In the genomic region with DNA sequence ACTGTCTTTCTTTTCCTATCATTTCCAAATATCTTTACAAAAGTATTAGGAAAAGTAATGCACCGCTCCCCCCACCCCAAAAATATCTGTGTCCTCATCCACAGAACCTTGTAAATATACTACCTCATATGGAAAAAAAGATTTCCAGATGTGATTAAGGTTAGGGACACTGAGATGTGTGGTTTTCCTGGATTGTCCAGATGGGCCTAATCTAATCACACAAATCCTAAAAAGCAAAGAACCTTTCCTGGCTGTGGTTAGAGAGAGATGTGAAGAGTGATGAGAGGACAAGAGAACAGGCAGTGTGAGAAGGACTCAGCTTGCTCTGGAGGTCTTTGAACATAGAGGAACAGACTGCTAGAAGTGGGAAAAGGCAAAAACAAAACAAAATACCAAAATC, we compare ENCODE assay signal across 35 cellular contexts.
"Had no signal": no experiment of that assay in that cellular context is flagged by ENCODE, and none has a peak within 500 bp of the region (broad histone marks: within the 10 kb centered on the region; RNA-seq: fewer than 3 reads in every experiment).

No MANE protein-coding gene starts in this region.

- H3K9me3 ChIP-seq: adrenal gland, body of pancreas, esophagus squamous epithelium had no signal

- H3K4me1 Mint-ChIP-seq: activated CD4-positive, alpha-beta T cell treated with anti-CD3 and anti-CD28 coated beads for 36 hours; activated CD4-positive, alpha-beta T cell treated with anti-CD3 and anti-CD28 coated beads, Interleukin-2, amount 10 ng/mL, durations not matched to agents 24 days and 14 days; activated CD8-positive, alpha-beta memory T cell treated with anti-CD3 and anti-CD28 coated beads, Interleukin-2, amount 10 ng/mL, durations not matched to agents 7 days and 5 days; activated naive CD4-positive, alpha-beta T cell treated with anti-CD3 and anti-CD28 coated beads, Interleukin-2, amount 50 U/mL, for 24 hours; activated naive CD8-positive, alpha-beta T cell treated with anti-CD3 and anti-CD28 coated beads for 36 hours; activated naive CD8-positive, alpha-beta T cell treated with anti-CD3 and anti-CD28 coated beads, Interleukin-2, amount 50 U/mL, for 24 hours; T-helper 17 cell had no signal

- H3K27me3 ChIP-seq: adrenal gland, body of pancreas, esophagus squamous epithelium, gastroesophageal sphincter had no signal

- H3K4me3 ChIP-seq: adrenal gland, body of pancreas, esophagus squamous epithelium, gastroesophageal sphincter had no signal

- H3K36me3 Mint-ChIP-seq: activated CD4-positive, alpha-beta memory T cell treated with anti-CD3 and anti-CD28 coated beads for 36 hours; activated CD8-positive, alpha-beta memory T cell treated with anti-CD3 and anti-CD28 coated beads, Interleukin-2, amount 10 ng/mL, durations not matched to agents 7 days and 5 days; activated naive CD4-positive, alpha-beta T cell treated with anti-CD3 and anti-CD28 coated beads, Interleukin-2, amount 50 U/mL, for 24 hours; activated naive CD8-positive, alpha-beta T cell treated with anti-CD3 and anti-CD28 coated beads for 36 hours had no signal

- H3K27ac ChIP-seq: adrenal gland, body of pancreas, epithelial cell of prostate, esophagus squamous epithelium, gastroesophageal sphincter had no signal

- ATAC-seq: activated CD4-positive, alpha-beta T cell treated with anti-CD3 and anti-CD28 coated beads for 36 hours; activated CD8-positive, alpha-beta memory T cell treated with anti-CD3 and anti-CD28 coated beads, Interleukin-2, amount 10 ng/mL, durations not matched to agents 7 days and 5 days; activated CD8-positive, alpha-beta T cell treated with anti-CD3 and anti-CD28 coated beads, Interleukin-2, amount 10 ng/mL, durations not matched to agents 7 days and 5 days; activated naive CD8-positive, alpha-beta T cell treated with anti-CD3 and anti-CD28 coated beads, Interleukin-2, amount 50 U/mL, for 24 hours; body of pancreas; effector memory CD8-positive, alpha-beta T cell; gastroesophageal sphincter; T-helper 17 cell had no signal

- DNase-seq: activated CD4-positive, alpha-beta memory T cell treated with anti-CD3 and anti-CD28 coated beads for 36 hours; activated CD4-positive, alpha-beta T cell treated with anti-CD3 and anti-CD28 coated beads for 36 hours; activated CD4-positive, alpha-beta T cell treated with anti-CD3 and anti-CD28 coated beads, Interleukin-2, amount 10 ng/mL, durations not matched to agents 24 days and 14 days; activated CD4-positive, CD25-positive, alpha-beta regulatory T cell; activated CD4-positive, CD25-positive, alpha-beta regulatory T cell treated with anti-CD3 and anti-CD28 coated beads, Interleukin-2, amount 50 U/mL, for 72 hours; activated CD8-positive, alpha-beta memory T cell treated with anti-CD3 and anti-CD28 coated beads, Interleukin-2, amount 10 ng/mL, durations not matched to agents 7 days and 5 days; activated CD8-positive, alpha-beta memory T cell treated with anti-CD3 and anti-CD28 coated beads, Interleukin-2, amount 50 U/mL, for 4 hours; activated CD8-positive, alpha-beta T cell treated with anti-CD3 and anti-CD28 coated beads, Interleukin-2, amount 10 ng/mL, durations not matched to agents 7 days and 5 days; activated effector memory CD4-positive, alpha-beta T cell treated with anti-CD3 and anti-CD28 coated beads, Interleukin-2, amount 50 U/mL, for 16 hours; activated naive CD4-positive, alpha-beta T cell treated with anti-CD3 and anti-CD28 coated beads for 36 hours; activated naive CD8-positive, alpha-beta T cell treated with anti-CD3 and anti-CD28 coated beads for 36 hours; activated naive CD8-positive, alpha-beta T cell treated with anti-CD3 and anti-CD28 coated beads, Interleukin-2, amount 50 U/mL, for 24 hours; activated T-cell treated with anti-CD3 and anti-CD28 coated beads, Interleukin-2, amount 50 U/mL, for 1 hour; activated T-cell treated with anti-CD3 and anti-CD28 coated beads, Interleukin-2, amount 50 U/mL, for 48 hours; adrenal gland; amygdala; aorta; body of pancreas; caudate nucleus; cortex of kidney; dermis blood vessel endothelial cell; effector CD4-positive, alpha-beta T cell; effector memory CD8-positive, alpha-beta T cell; esophagus squamous epithelium; foreskin melanocyte; T-helper 1 cell; T-helper 17 cell; T1000 had no signal

- FAIRE-seq: colon had no signal

- H3K36me3 ChIP-seq: adrenal gland, esophagus squamous epithelium, gastroesophageal sphincter had no signal

- H3K27ac Mint-ChIP-seq: activated CD4-positive, alpha-beta memory T cell treated with anti-CD3 and anti-CD28 coated beads for 36 hours; activated CD4-positive, alpha-beta T cell treated with anti-CD3 and anti-CD28 coated beads for 36 hours; activated CD4-positive, alpha-beta T cell treated with anti-CD3 and anti-CD28 coated beads, Interleukin-2, amount 10 ng/mL, durations not matched to agents 24 days and 14 days; activated CD8-positive, alpha-beta memory T cell treated with anti-CD3 and anti-CD28 coated beads, Interleukin-2, amount 10 ng/mL, durations not matched to agents 7 days and 5 days; activated CD8-positive, alpha-beta T cell treated with anti-CD3 and anti-CD28 coated beads, Interleukin-2, amount 10 ng/mL, durations not matched to agents 7 days and 5 days; activated naive CD4-positive, alpha-beta T cell treated with anti-CD3 and anti-CD28 coated beads for 36 hours; activated naive CD4-positive, alpha-beta T cell treated with anti-CD3 and anti-CD28 coated beads, Interleukin-2, amount 50 U/mL, for 24 hours; activated naive CD8-positive, alpha-beta T cell treated with anti-CD3 and anti-CD28 coated beads for 36 hours; activated naive CD8-positive, alpha-beta T cell treated with anti-CD3 and anti-CD28 coated beads, Interleukin-2, amount 50 U/mL, for 24 hours; activated T-helper 1 cell treated with anti-CD3 and anti-CD28 coated beads, Interleukin-12 subunit alpha, Interleukin-12 subunit beta, Interleukin-2, Interleukin-4 antibody, amounts not matched to agents 30 ng/mL and 10 ng/mL and 1 ng/mL, durations not matched to agents 14 hours and 24 hours and 36 hours; activated T-helper 2 cell treated with anti-CD3 and anti-CD28 coated beads, Interferon-gamma antibody, Interleukin-2, Interleukin-4, amounts not matched to agents 10 μg/mL and 5 μg/mL and 100 μg/mL, durations not matched to agents 14 hours and 24 hours and 36 hours; effector memory CD8-positive, alpha-beta T cell; T-helper 17 cell; T-helper 2 cell treated with Interferon-gamma antibody and Interleukin-4, amounts not matched to agents 5 μg/mL and 100 μg/mL, for 36 hours had no signal

- H3K4me1 ChIP-seq: adrenal gland, body of pancreas, esophagus squamous epithelium, gastroesophageal sphincter had no signal

- H3K27me3 Mint-ChIP-seq: activated CD4-positive, alpha-beta memory T cell treated with anti-CD3 and anti-CD28 coated beads for 36 hours; activated CD4-positive, alpha-beta T cell treated with anti-CD3 and anti-CD28 coated beads for 36 hours; activated CD4-positive, alpha-beta T cell treated with anti-CD3 and anti-CD28 coated beads, Interleukin-2, amount 10 ng/mL, durations not matched to agents 24 days and 14 days; activated CD8-positive, alpha-beta memory T cell treated with anti-CD3 and anti-CD28 coated beads, Interleukin-2, amount 10 ng/mL, durations not matched to agents 7 days and 5 days; activated naive CD4-positive, alpha-beta T cell treated with anti-CD3 and anti-CD28 coated beads, Interleukin-2, amount 50 U/mL, for 24 hours; activated naive CD8-positive, alpha-beta T cell treated with anti-CD3 and anti-CD28 coated beads for 36 hours; activated naive CD8-positive, alpha-beta T cell treated with anti-CD3 and anti-CD28 coated beads, Interleukin-2, amount 50 U/mL, for 24 hours; effector memory CD8-positive, alpha-beta T cell; T-helper 17 cell had no signal

- H3K4me3 Mint-ChIP-seq: activated CD4-positive, alpha-beta memory T cell treated with anti-CD3 and anti-CD28 coated beads for 36 hours; activated CD4-positive, alpha-beta T cell treated with anti-CD3 and anti-CD28 coated beads for 36 hours; activated CD4-positive, alpha-beta T cell treated with anti-CD3 and anti-CD28 coated beads, Interleukin-2, amount 10 ng/mL, durations not matched to agents 24 days and 14 days; activated CD8-positive, alpha-beta memory T cell treated with anti-CD3 and anti-CD28 coated beads, Interleukin-2, amount 10 ng/mL, durations not matched to agents 7 days and 5 days; activated CD8-positive, alpha-beta T cell treated with anti-CD3 and anti-CD28 coated beads, Interleukin-2, amount 10 ng/mL, durations not matched to agents 7 days and 5 days; activated naive CD4-positive, alpha-beta T cell treated with anti-CD3 and anti-CD28 coated beads for 36 hours; activated naive CD4-positive, alpha-beta T cell treated with anti-CD3 and anti-CD28 coated beads, Interleukin-2, amount 50 U/mL, for 24 hours; activated naive CD8-positive, alpha-beta T cell treated with anti-CD3 and anti-CD28 coated beads for 36 hours; activated naive CD8-positive, alpha-beta T cell treated with anti-CD3 and anti-CD28 coated beads, Interleukin-2, amount 50 U/mL, for 24 hours; activated T-helper 1 cell treated with anti-CD3 and anti-CD28 coated beads, Interleukin-12 subunit alpha, Interleukin-12 subunit beta, Interleukin-2, Interleukin-4 antibody, amounts not matched to agents 30 ng/mL and 10 ng/mL and 1 ng/mL, durations not matched to agents 14 hours and 24 hours and 36 hours; effector memory CD8-positive, alpha-beta T cell; T-helper 17 cell; T-helper 2 cell treated with Interferon-gamma antibody and Interleukin-4, amounts not matched to agents 5 μg/mL and 100 μg/mL, for 36 hours had no signal

- H3K9me3 Mint-ChIP-seq: activated CD4-positive, alpha-beta T cell treated with anti-CD3 and anti-CD28 coated beads, Interleukin-2, amount 10 ng/mL, durations not matched to agents 24 days and 14 days; activated naive CD4-positive, alpha-beta T cell treated with anti-CD3 and anti-CD28 coated beads, Interleukin-2, amount 50 U/mL, for 24 hours; activated naive CD8-positive, alpha-beta T cell treated with anti-CD3 and anti-CD28 coated beads for 36 hours had no signal
